8 cellular contexts compared by ENCODE assay signal in genomic region chr5:132227485-132228240, GRCh38. TPM values are rescaled to one million over a fixed set of nuclear protein-coding genes. Genes with fewer than 3 reads are reported as not detected.
A peak's percentile ranks its signal among the peaks of the same experiment; 100 is the strongest.
DNase-seq lines count a peak whose midpoint lies in the region; ATAC-seq and TF ChIP-seq lines count a peak whose summit lies in the region.

P4HA2 (minus strand) TSS chr5:132227853; CDS start chr5:132218626, 9,227 bp downstream.

- peak within 1 kb of the TSS; percentile 90 for H2AFZ ChIP-seq in SK-N-SH (ENCODE audit: low read depth)

- H3K27me3 ChIP-seq in SK-N-SH (ENCODE audit: insufficient read depth), result no peaks in the 10 kb centered on the region
- no peaks in the 10 kb centered on the region for H3K27me3 ChIP-seq in body of pancreas

- ATAC-seq in GM21529 (IDR thresholded peaks at IDR 0.05; ENCODE audit: unreplicated experiment) (peak; percentile 94), body of pancreas (peak; percentile 93)

- H3K9me3 ChIP-seq in SK-N-SH (no peaks in the 10 kb centered on the region), body of pancreas (no peaks in the 10 kb centered on the region)

- peak within 1 kb of the TSS; percentile 68 to 83 for H3K4me3 ChIP-seq in SK-N-SH (ENCODE audit: low read depth in 2 of 2, low read length in 1 of 2)
- H3K4me3 ChIP-seq in body of pancreas, result peak within 1 kb of the TSS; percentile 25 to 30

- CTCF ChIA-PET in SK-N-SH (lab: Yijun Ruan, JAX), result interaction anchor here (0.8 to 7.4 kb wide), 11 partner anchors 9 to 278 kb away, joined by 3 to 50 read pairs (median 5); partner anchors contain the start of genes PDLIM4 and SLC22A4

- 1% methylated on average over 14 of the region's 92 CpGs for WGBS in SK-N-SH (ENCODE audit: low lambda C conversion rate)
- WGBS in body of pancreas, 2 donors, result 1% methylated on average over 87 of the region's 92 CpGs; no CpG with 5 or more reads in 1 of the 2 donors

- peaks cover 28 to 32% of the 10 kb centered on the region in 2 experiments; a peak in 3 of 4 replicates for H3K4me1 ChIP-seq in SK-N-SH (ENCODE audit: control insufficient read depth in 1 of 2, insufficient read depth in 2 of 2, low read depth in 1 of 2, low read length in 1 of 2)
- H3K4me1 ChIP-seq in body of pancreas, result peaks cover 48% of the 10 kb centered on the region

- peak within 1 kb of the TSS; percentile 100 for H3K4me2 ChIP-seq in SK-N-SH

- TF ChIP-seq POLR2A in body of pancreas (IDR thresholded peaks at IDR 0.05), result peak; percentile 95 to 99 (median 96)

- H3F3A ChIP-seq in SK-N-SH (replicated peaks; ENCODE audit: insufficient read depth), result peaks cover 7% of the 10 kb centered on the region

- H4K20me1 ChIP-seq in SK-N-SH (ENCODE audit: insufficient read depth), result peaks cover 2% of the 10 kb centered on the region

- peak; percentile 84 for DNase-seq in EH (ENCODE audit: low read depth)
- DNase-seq in HuH-7 (ENCODE audit: low spot score), result peak; percentile 87
- DNase-seq in SK-N-SH, result peak; percentile 95
- DNase-seq in body of pancreas, result peak; percentile 91 to 94 (median 93)
- peak in 41 of 51 donors; percentile 22 to 83 (median 58) for DNase-seq in hypothalamus (lab: John Stamatoyannopoulos, UW)
- no peak for DNase-seq in pulmonary artery endothelial cell (ENCODE audit: low read depth, low spot score)
- DNase-seq in T-helper 9 cell, result no peak

- no peak for TF ChIP-seq EP300 in SK-N-SH (IDR thresholded peaks at IDR 0.05; ENCODE audit: borderline replicate concordance in 1 of 2, low read depth in 1 of 2, low read length in 1 of 2)

- peak within 1 kb of the TSS; percentile 45 to 67; a peak in 2 of 4 replicates for H3K27ac ChIP-seq in SK-N-SH (ENCODE audit: low read depth in 2 of 2, low read length in 1 of 2)
- peak within 1 kb of the TSS; percentile 97 to 99 (median 98) for H3K27ac ChIP-seq in body of pancreas

- intact Hi-C loops in body of pancreas (cut with DNase I), result no loop called here

- peak within 1 kb of the TSS; percentile 88 for H3K9ac ChIP-seq in SK-N-SH

- POLR2A ChIA-PET in SK-N-SH (lab: Yijun Ruan, JAX), result interaction anchor here (0.7 to 2.2 kb wide), 6 partner anchors 10 to 66 kb away, joined by 3 to 15 read pairs (median 4); partner anchors contain the start of genes PDLIM4 and SLC22A4

- peaks cover 41% of the 10 kb centered on the region for H3K79me2 ChIP-seq in SK-N-SH (ENCODE audit: insufficient read depth)

- H3K36me3 ChIP-seq in SK-N-SH (replicated peaks in 1 of 2; ENCODE audit: control insufficient read depth in 1 of 2, insufficient read depth in 2 of 2, low read length in 1 of 2), result no peaks in the 10 kb centered on the region
- H3K36me3 ChIP-seq in body of pancreas (replicated peaks in 1 of 2; ENCODE audit: insufficient read depth in 1 of 2, low read depth in 2 of 2), result no peaks in the 10 kb centered on the region

- TF ChIP-seq CTCF in SK-N-SH (IDR thresholded peaks at IDR 0.05) (no peak; the same call in 1 of the 2 replicates), body of pancreas (IDR thresholded peaks at IDR 0.05) (peak in 4 of 7 experiments; percentile 46 to 66 (median 54))

- H3K9me2 ChIP-seq in SK-N-SH, result no peaks in the 10 kb centered on the region

- no peak for TF ChIP-seq RAD21 in SK-N-SH (IDR thresholded peaks at IDR 0.05; ENCODE audit: low read length)

TF ChIP-seq in SK-N-SH, 30 proteins besides CTCF, POLR2A, EP300 and RAD21 (continues in another document):
- TF ChIP-seq JUND (IDR thresholded peaks at IDR 0.05) (no peak), GABPA (IDR thresholded peaks at IDR 0.05; ENCODE audit: low read depth) (no peak), SMC3 (IDR thresholded peaks at IDR 0.05; ENCODE audit: low read depth, low read length) (no peak), YY1 (IDR thresholded peaks at IDR 0.05; ENCODE audit: low read depth) (no peak), NRF1 (IDR thresholded peaks at IDR 0.05; ENCODE audit: low read depth, low read length) (no peak), RCOR1 (IDR thresholded peaks at IDR 0.05; ENCODE audit: low read length) (no peak), RFX5 (IDR thresholded peaks at IDR 0.05; ENCODE audit: low read length) (no peak), CHD2 (IDR thresholded peaks at IDR 0.05; ENCODE audit: low read length, partially characterized antibody) (peak; percentile 6), MEF2A (IDR thresholded peaks at IDR 0.05; ENCODE audit: borderline replicate concordance, low read depth) (no peak), ZBTB33 (IDR thresholded peaks at IDR 0.05; ENCODE audit: borderline replicate concordance, low read depth) (no peak), SIN3A (IDR thresholded peaks at IDR 0.05; ENCODE audit: borderline replicate concordance, low read depth, low read length) (no peak), MAX (IDR thresholded peaks at IDR 0.05; ENCODE audit: low read depth) (peak; percentile 50), IRF3 (IDR thresholded peaks at IDR 0.05; ENCODE audit: low read depth, low read length) (no peak), TCF12 (IDR thresholded peaks at IDR 0.05) (no peak), TAF1 (IDR thresholded peaks at IDR 0.05; ENCODE audit: borderline replicate concordance, low read depth, low read length) (peak; percentile 63), EZH2phosphoT487 (IDR thresholded peaks at IDR 0.05; ENCODE audit: borderline replicate concordance, low read depth) (no peak), TEAD4 (IDR thresholded peaks at IDR 0.05; ENCODE audit: borderline replicate concordance, insufficient read depth) (no peak), MXI1 (IDR thresholded peaks at IDR 0.05; ENCODE audit: low read depth, low read length) (peak; percentile 64), USF2 (IDR thresholded peaks at IDR 0.05; ENCODE audit: borderline replicate concordance, low read depth, low read length) (no peak), REST (IDR thresholded peaks at IDR 0.05; ENCODE audit: low read depth, low read length) (no peak), FOXJ3 (CRISPR knock-in tag; IDR thresholded peaks at IDR 0.05) (no peak)

RNA-seq across cellular contexts. Expression of gene P4HA2, which starts in this region (rescaled TPM):
- 67.2 and 73.5 TPM in 2 replicates for polyA plus RNA-seq in SK-N-SH (2012; rRNA removed)
- polyA plus RNA-seq in SK-N-SH (2012; cell fraction: cytosol; rRNA removed), result 48.5 and 58.5 TPM in 2 replicates
- polyA plus RNA-seq in SK-N-SH (2012; cell fraction: nucleus; rRNA removed), result 71.2 and 94.8 TPM in 2 replicates
- total RNA-seq in body of pancreas, result 10 to 100 TPM; 32.3 to 57.9 TPM
- 68.0 and 88.6 TPM in 2 replicates for total RNA-seq in pulmonary artery endothelial cell

Comparison
In these comparisons a context has a peak if more than half of its experiments do, and no peak if none do; other contexts are left out.
1. DNase-seq: peak in EH (single experiment), HuH-7 (single experiment), SK-N-SH (single experiment), body of pancreas (4 of 4) and hypothalamus (41 of 51); none in pulmonary artery endothelial cell (single experiment) and T-helper 9 cell (single experiment).